Comparison of ENCODE assay signal across 8 cellular contexts in the genomic region with DNA sequence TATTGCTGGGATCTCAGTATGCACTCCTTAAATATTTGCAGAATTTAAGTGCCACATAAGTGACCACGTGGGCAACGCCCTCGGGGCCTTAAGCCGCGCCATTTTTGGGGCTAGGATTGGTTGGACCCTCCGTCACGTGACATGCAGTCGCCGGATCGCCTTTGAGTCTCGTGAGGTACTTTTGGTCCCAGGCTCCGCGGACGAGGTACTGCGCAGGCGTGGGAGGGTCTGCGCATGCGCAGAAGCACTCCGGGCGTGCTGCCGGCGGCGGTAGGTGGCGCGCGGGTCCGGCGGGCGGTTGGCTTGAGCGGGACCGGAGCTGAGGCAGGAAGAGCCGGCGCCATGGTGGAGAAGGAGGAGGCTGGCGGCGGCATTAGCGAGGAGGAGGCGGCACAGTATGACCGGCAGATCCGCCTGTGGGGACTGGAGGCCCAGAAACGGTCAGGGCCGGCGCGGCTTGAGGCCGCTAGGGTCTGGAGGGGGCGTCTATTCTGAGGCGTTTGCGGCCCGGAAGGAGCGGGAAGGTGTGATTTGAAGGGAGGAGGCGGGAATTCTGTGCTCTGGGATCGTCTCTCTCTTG. TPM values are rescaled to one million over a fixed set of nuclear protein-coding genes. Genes with fewer than 3 reads are reported as not detected.
DNase-seq lines count a peak whose midpoint lies in the region; ATAC-seq and TF ChIP-seq lines count a peak whose summit lies in the region.

A gene (plus strand): TSS at position 247 of the 580 bp plus-strand sequence. CDS start 96 bp downstream, at position 343.

- H3K36me3 ChIP-seq in testis (ENCODE audit: low read depth, missing control alignments) = no peaks in the 10 kb centered on the region

- peak; percentile 45 for TF ChIP-seq POLR2A in testis (IDR thresholded peaks at IDR 0.05)

- H3K27me3 ChIP-seq in testis = no peaks in the 10 kb centered on the region

- peak within 1 kb of the TSS; percentile 86 to 96 for H3K27ac ChIP-seq in testis

- TF ChIP-seq CTCF in omental fat pad (IDR thresholded peaks at IDR 0.05) (no peak), testis (IDR thresholded peaks at IDR 0.05) (peak; percentile 40 to 72 (median 65))

- WGBS in testis, 2 donors = 0 to 1% methylated on average over 50 to 51 of the region's 51 CpGs

- ATAC-seq in HG02588 (IDR thresholded peaks at IDR 0.05; ENCODE audit: unreplicated experiment) = peak; percentile 84
- peak; percentile 90 for ATAC-seq in SK-N-SH treated with all-trans-retinoic acid at 6 μM for 48 hours
- peak; percentile 90 to 92 for ATAC-seq in activated naive CD4-positive, alpha-beta T cell treated with anti-CD3 and anti-CD28 coated beads, Interleukin-2, amount 50 U/mL, for 72 hours
- peak; percentile 89 for ATAC-seq in omental fat pad (ENCODE audit: low FRiP score)

- H3K9me3 ChIP-seq in testis = no peaks in the 10 kb centered on the region

- intact Hi-C loops in testis (cut with DNase I; ENCODE audit: low total_unique reads) = no loop called here

- peaks cover 39 to 56% of the 10 kb centered on the region in 2 donors for H3K36me3 Mint-ChIP-seq in activated naive CD4-positive, alpha-beta T cell treated with anti-CD3 and anti-CD28 coated beads, Interleukin-2, amount 50 U/mL, for 72 hours

- peak; percentile 95 for DNase-seq in NCI-H1092 (lab: John Stamatoyannopoulos, UW)
- DNase-seq in activated naive CD4-positive, alpha-beta T cell treated with anti-CD3 and anti-CD28 coated beads, Interleukin-2, amount 50 U/mL, for 72 hours (ENCODE audit: low spot score in 2 of 2) = peak; percentile 93 to 99
- peak; percentile 99 for DNase-seq in glomerular visceral epithelial cell (ENCODE audit: extremely low spot score)
- peak; percentile 84 for DNase-seq in omental fat pad (ENCODE audit: low spot score)
- DNase-seq in testis = peak; percentile 94

- peaks cover 9% of the 10 kb centered on the region for H3K4me1 ChIP-seq in testis

- peaks cover 4 to 8% of the 10 kb centered on the region in 2 donors for H3K9me3 Mint-ChIP-seq in activated naive CD4-positive, alpha-beta T cell treated with anti-CD3 and anti-CD28 coated beads, Interleukin-2, amount 50 U/mL, for 72 hours

- peak within 1 kb of the TSS; percentile 99 for H3K27ac Mint-ChIP-seq in activated naive CD4-positive, alpha-beta T cell treated with anti-CD3 and anti-CD28 coated beads, Interleukin-2, amount 50 U/mL, for 72 hours

- H3K4me3 ChIP-seq in GM08714 (ENCODE audit: low read length) (peak within 1 kb of the TSS; percentile 82), testis (peak within 1 kb of the TSS; percentile 76 to 88)

TF ChIP-seq in SK-N-SH treated with all-trans-retinoic acid at 6 μM for 48 hours, 23 proteins besides CTCF, POLR2A, EP300 and RAD21:
- TF ChIP-seq ZFP3 (CRISPR knock-in tag; IDR thresholded peaks at IDR 0.05) = 0 out of 2 replicates have a peak, but pooled peaks have one; percentile 60
- no peak for TF ChIP-seq TOX (CRISPR knock-in tag; IDR thresholded peaks at IDR 0.05; ENCODE audit: borderline replicate concordance)
- TF ChIP-seq, protein P1, sequence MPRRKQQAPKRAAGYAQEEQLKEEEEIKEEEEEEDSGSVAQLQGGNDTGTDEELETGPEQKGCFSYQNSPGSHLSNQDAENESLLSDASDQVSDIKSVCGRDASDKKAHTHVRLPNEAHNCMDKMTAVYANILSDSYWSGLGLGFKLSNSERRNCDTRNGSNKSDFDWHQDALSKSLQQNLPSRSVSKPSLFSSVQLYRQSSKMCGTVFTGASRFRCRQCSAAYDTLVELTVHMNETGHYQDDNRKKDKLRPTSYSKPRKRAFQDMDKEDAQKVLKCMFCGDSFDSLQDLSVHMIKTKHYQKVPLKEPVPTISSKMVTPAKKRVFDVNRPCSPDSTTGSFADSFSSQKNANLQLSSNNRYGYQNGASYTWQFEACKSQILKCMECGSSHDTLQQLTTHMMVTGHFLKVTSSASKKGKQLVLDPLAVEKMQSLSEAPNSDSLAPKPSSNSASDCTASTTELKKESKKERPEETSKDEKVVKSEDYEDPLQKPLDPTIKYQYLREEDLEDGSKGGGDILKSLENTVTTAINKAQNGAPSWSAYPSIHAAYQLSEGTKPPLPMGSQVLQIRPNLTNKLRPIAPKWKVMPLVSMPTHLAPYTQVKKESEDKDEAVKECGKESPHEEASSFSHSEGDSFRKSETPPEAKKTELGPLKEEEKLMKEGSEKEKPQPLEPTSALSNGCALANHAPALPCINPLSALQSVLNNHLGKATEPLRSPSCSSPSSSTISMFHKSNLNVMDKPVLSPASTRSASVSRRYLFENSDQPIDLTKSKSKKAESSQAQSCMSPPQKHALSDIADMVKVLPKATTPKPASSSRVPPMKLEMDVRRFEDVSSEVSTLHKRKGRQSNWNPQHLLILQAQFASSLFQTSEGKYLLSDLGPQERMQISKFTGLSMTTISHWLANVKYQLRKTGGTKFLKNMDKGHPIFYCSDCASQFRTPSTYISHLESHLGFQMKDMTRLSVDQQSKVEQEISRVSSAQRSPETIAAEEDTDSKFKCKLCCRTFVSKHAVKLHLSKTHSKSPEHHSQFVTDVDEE (CRISPR knock-in tag; IDR thresholded peaks at IDR 0.05) = 0 out of 2 replicates have a peak, but pooled peaks have one; percentile 37
- peak; percentile 89 for TF ChIP-seq CSDC2 (CRISPR knock-in tag; IDR thresholded peaks at IDR 0.05)
- no peak for TF ChIP-seq OSR1 (CRISPR knock-in tag; IDR thresholded peaks at IDR 0.05)
- TF ChIP-seq ISL1 (CRISPR knock-in tag; IDR thresholded peaks at IDR 0.05) = no peak

RNA-seq across cellular contexts. Expression of the gene that starts here (rescaled TPM):
- total RNA-seq in activated naive CD4-positive, alpha-beta T cell treated with anti-CD3 and anti-CD28 coated beads, Interleukin-2, amount 50 U/mL, for 72 hours = 100 to 1,000 TPM; 121 to 178 TPM
- total RNA-seq in omental fat pad (10 to 100 TPM; 36.5 to 50.7 (median 49.2) TPM), testis (100 to 1,000 TPM; 105 to 124 TPM)
- 185 TPM for polyA plus RNA-seq in testis (ENCODE audit: insufficient read depth, low read depth, low replicate concordance)

Comparison
In these comparisons a context has a peak if more than half of its experiments do, and no peak if none do; other contexts are left out.
1. Peak in every context shown above with its lines: DNase-seq, ATAC-seq, H3K4me3 ChIP-seq and H3K27ac ChIP-seq.
2. CTCF ChIP-seq: peak in testis (3 of 3); none in omental fat pad (0 of 3).